Comparison of ENCODE assay signal across 1 cellular context in the genomic region with DNA sequence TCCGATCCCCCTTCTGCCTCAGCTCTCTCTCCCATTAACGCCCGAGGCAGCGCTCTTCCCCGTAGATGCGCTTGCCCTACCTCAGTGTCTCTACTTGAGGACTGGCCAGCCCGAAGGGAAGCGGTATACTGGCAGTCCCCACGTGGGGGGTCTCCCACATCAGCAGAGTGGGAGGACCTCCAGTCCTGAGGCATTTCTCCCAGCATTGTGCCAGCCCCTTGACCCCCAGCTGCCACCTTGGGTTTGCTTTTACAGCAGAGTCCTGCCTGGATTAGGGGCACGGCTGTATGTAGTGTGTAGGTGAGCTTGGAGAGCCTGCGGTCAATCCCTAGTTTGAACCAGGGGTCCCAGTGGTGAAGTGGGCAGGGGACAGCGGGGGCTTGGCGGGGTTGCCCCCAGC.
TF ChIP-seq lines count a peak whose summit lies in the region.

No MANE protein-coding gene starts in this region.

TF ChIP-seq in IMR-90, 13 proteins besides CTCF, POLR2A, EP300 and RAD21:
- no peak for TF ChIP-seq RFX5 (IDR thresholded peaks at IDR 0.05; ENCODE audit: low read depth, low read length)
- TF ChIP-seq NFE2L2 (IDR thresholded peaks at IDR 0.05; ENCODE audit: low read depth, low read length): no peak
- no peak for TF ChIP-seq MAFK (IDR thresholded peaks at IDR 0.05; ENCODE audit: low read depth, low read length)
- TF ChIP-seq MAZ (IDR thresholded peaks at IDR 0.05; ENCODE audit: borderline replicate concordance, low read depth, low read length): no peak
- no peak for TF ChIP-seq SMC3 (IDR thresholded peaks at IDR 0.05; ENCODE audit: low read depth, low read length)
- no peak for TF ChIP-seq CEBPB (IDR thresholded peaks at IDR 0.05; ENCODE audit: low read depth, low read length)
- TF ChIP-seq BHLHE40 (IDR thresholded peaks at IDR 0.05; ENCODE audit: low read depth, low read length): no peak
- no peak for TF ChIP-seq RCOR1 (IDR thresholded peaks at IDR 0.05; ENCODE audit: insufficient replicate concordance, low read length)
- TF ChIP-seq, protein P1, sequence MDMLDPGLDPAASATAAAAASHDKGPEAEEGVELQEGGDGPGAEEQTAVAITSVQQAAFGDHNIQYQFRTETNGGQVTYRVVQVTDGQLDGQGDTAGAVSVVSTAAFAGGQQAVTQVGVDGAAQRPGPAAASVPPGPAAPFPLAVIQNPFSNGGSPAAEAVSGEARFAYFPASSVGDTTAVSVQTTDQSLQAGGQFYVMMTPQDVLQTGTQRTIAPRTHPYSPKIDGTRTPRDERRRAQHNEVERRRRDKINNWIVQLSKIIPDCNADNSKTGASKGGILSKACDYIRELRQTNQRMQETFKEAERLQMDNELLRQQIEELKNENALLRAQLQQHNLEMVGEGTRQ (IDR thresholded peaks at IDR 0.05; ENCODE audit: low read depth, low read length): no peak
- no peak for TF ChIP-seq MXI1 (IDR thresholded peaks at IDR 0.05; ENCODE audit: borderline replicate concordance, low read depth, low read length)
- TF ChIP-seq CHD1 (IDR thresholded peaks at IDR 0.05; ENCODE audit: low read depth, low read length): no peak
- no peak for TF ChIP-seq FOS (IDR thresholded peaks at IDR 0.05; ENCODE audit: low read depth, low read length)
- TF ChIP-seq, protein P2, sequence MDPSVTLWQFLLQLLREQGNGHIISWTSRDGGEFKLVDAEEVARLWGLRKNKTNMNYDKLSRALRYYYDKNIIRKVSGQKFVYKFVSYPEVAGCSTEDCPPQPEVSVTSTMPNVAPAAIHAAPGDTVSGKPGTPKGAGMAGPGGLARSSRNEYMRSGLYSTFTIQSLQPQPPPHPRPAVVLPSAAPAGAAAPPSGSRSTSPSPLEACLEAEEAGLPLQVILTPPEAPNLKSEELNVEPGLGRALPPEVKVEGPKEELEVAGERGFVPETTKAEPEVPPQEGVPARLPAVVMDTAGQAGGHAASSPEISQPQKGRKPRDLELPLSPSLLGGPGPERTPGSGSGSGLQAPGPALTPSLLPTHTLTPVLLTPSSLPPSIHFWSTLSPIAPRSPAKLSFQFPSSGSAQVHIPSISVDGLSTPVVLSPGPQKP (IDR thresholded peaks at IDR 0.05; ENCODE audit: borderline replicate concordance, low read depth, low read length): no peak
